ENCODE assay signal across 26 cellular contexts in the genomic region with DNA sequence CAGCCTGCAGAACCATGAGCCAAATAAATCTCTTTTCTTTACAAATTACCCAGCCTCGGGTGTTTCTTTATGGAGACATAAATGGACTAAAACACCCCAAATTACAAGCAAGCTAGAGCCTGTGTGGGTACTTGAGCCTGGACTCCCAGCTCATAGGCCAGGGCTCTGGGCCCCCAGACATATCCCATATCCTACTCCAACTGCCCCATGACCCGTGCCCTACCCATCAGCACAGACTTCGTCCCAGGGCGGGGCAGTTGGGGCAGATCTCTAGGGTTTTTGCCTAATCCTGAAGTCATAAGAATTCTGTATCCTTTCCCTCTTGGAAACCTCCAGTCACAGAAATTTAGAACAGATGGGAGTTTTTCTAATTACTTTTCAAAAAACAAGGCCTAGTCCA.
DNase-seq lines count a peak whose midpoint lies in the region; ATAC-seq, FAIRE-seq and TF ChIP-seq lines count a peak whose summit lies in the region.
"Had no signal": no experiment of that assay in that cellular context is flagged by ENCODE, and none has a peak within 500 bp of the region (broad histone marks: within the 10 kb centered on the region; RNA-seq: fewer than 3 reads in every experiment).

No MANE protein-coding gene starts in this region.

- no peak overlapping the region for H3K4me3 ChIP-seq in small intestine (ENCODE audit: low read depth in 1 of 2, low read length in 2 of 2)
- no peak overlapping the region for H3K4me3 ChIP-seq in esophagus squamous epithelium
- H3K4me3 ChIP-seq: A549; BLaER1 treated with 17β-estradiol and CSF1 and Interleukin-3, amounts not matched to agents 10 nM and 100 nM; GM12878; HAP-1 had no signal

- TF ChIP-seq CTCF in endothelial cell (IDR thresholded peaks at IDR 0.05; ENCODE audit: unreplicated experiment) (no peak), esophagus squamous epithelium (IDR thresholded peaks at IDR 0.05) (no peak)

- no peaks in the 10 kb centered on the region for H3K36me3 Mint-ChIP-seq in endothelial cell (ENCODE audit: low read depth, unreplicated experiment)
- H3K36me3 Mint-ChIP-seq: CD14-positive monocyte; CD8-positive, alpha-beta memory T cell had no signal

- no peaks in the 10 kb centered on the region for H3K9me3 Mint-ChIP-seq in endothelial cell (ENCODE audit: unreplicated experiment)
- H3K9me3 Mint-ChIP-seq: CD4-positive, alpha-beta T cell; CD8-positive, alpha-beta memory T cell; HFFc6 had no signal

- FAIRE-seq in small intestine (lab: Jason Lieb, UNC), result no peak
- FAIRE-seq in GM12892 (lab: Jason Lieb, UNC), result no peak
- FAIRE-seq: A549, D721Med, GM12878, GM18507, H54 had no signal

- H3K4me1 ChIP-seq in small intestine (ENCODE audit: control insufficient read depth in 2 of 2, insufficient read depth in 1 of 2, low read depth in 1 of 2, low read length in 1 of 2), result no peaks in the 10 kb centered on the region
- H3K4me1 ChIP-seq in esophagus squamous epithelium, result no peaks in the 10 kb centered on the region
- H3K4me1 ChIP-seq: A549; BE2C; BLaER1 treated with 17β-estradiol and CSF1 and Interleukin-3, amounts not matched to agents 10 nM and 100 nM; HAP-1 had no signal

- DNase-seq in endothelial cell (ENCODE audit: low spot score), result no peak
- DNase-seq in left colon, result no peak
- DNase-seq in small intestine, result peak; percentile 64
- DNase-seq in esophagus squamous epithelium (lab: John Stamatoyannopoulos, UW), result no peak
- DNase-seq in GM12892 (ENCODE audit: insufficient read length), result no peak
- DNase-seq: 8988T; ACHN; AML-193; BE2C; CD4-positive, alpha-beta T cell; CD8-positive, alpha-beta memory T cell; DMS 273 treated with DMSO at 0.1 percent for 48 hours; DMS79; EL; GDM1; GOT3; HFFc6 had no signal

- peaks cover 11% of the 10 kb centered on the region for H3K27me3 Mint-ChIP-seq in endothelial cell (ENCODE audit: unreplicated experiment)
- H3K27me3 Mint-ChIP-seq: CD8-positive, alpha-beta memory T cell had no signal

- ATAC-seq in left colon (peak; percentile 49), HG03432 (IDR thresholded peaks at IDR 0.05; ENCODE audit: unreplicated experiment) (no peak)
- ATAC-seq: GM12878 had no signal

- H3K27ac ChIP-seq in small intestine (ENCODE audit: low read depth in 1 of 2, low read length in 1 of 2), result no peak overlapping the region
- H3K27ac ChIP-seq in esophagus squamous epithelium, result no peak overlapping the region
- H3K27ac ChIP-seq: A549; BLaER1 treated with 17β-estradiol and CSF1 and Interleukin-3, amounts not matched to agents 10 nM and 100 nM had no signal

- intact Hi-C loops in left colon (cut with DNase I, micrococcal nuclease), result no loop called here
- intact Hi-C loops in esophagus squamous epithelium (cut with DNase I), result no loop called here

- H3K4me1 Mint-ChIP-seq in endothelial cell (ENCODE audit: unreplicated experiment), result peaks cover 8% of the 10 kb centered on the region
- H3K4me1 Mint-ChIP-seq: CD14-positive monocyte; CD8-positive, alpha-beta memory T cell had no signal

- WGBS in small intestine, 3 donors, result 56 to 73% (median 67%) methylated on average over 4 of the region's 4 CpGs
- 73 to 82% methylated on average over 4 of the region's 4 CpGs for whole genome bisulfite sequencing in esophagus squamous epithelium, 2 donors

- H3K27me3 ChIP-seq in small intestine (ENCODE audit: control insufficient read depth in 2 of 2, insufficient read depth in 2 of 2, low read length in 2 of 2), result no peaks in the 10 kb centered on the region
- H3K27me3 ChIP-seq in esophagus squamous epithelium, result no peaks in the 10 kb centered on the region
- H3K27me3 ChIP-seq: BE2C; BLaER1 treated with 17β-estradiol and CSF1 and Interleukin-3, amounts not matched to agents 10 nM and 100 nM had no signal

- H3K27ac Mint-ChIP-seq in endothelial cell (ENCODE audit: unreplicated experiment), result peak overlapping the region; percentile 37
- H3K27ac Mint-ChIP-seq: CD4-positive, alpha-beta T cell; CD8-positive, alpha-beta memory T cell; HFFc6 had no signal

- H3K9me3 ChIP-seq in small intestine (ENCODE audit: control insufficient read depth, low read depth) (no peaks in the 10 kb centered on the region), esophagus squamous epithelium (no peaks in the 10 kb centered on the region)
- H3K9me3 ChIP-seq: A549, BE2C, HAP-1 had no signal

- TF ChIP-seq POLR2A in esophagus squamous epithelium (IDR thresholded peaks at IDR 0.05) (no peak), GM12892 (IDR thresholded peaks at IDR 0.05; ENCODE audit: low read depth, low read length) (no peak)

- no peak overlapping the region for H3K4me3 Mint-ChIP-seq in endothelial cell (ENCODE audit: unreplicated experiment)
- H3K4me3 Mint-ChIP-seq: CD14-positive monocyte; CD4-positive, alpha-beta T cell; CD8-positive, alpha-beta memory T cell; HFFc6 had no signal

- no peaks in the 10 kb centered on the region for H3K36me3 ChIP-seq in small intestine (ENCODE audit: control insufficient read depth in 2 of 2, insufficient read depth in 2 of 2, low read length in 2 of 2)
- H3K36me3 ChIP-seq in esophagus squamous epithelium, result no peaks in the 10 kb centered on the region
- H3K36me3 ChIP-seq: BE2C; BLaER1 treated with 17β-estradiol and CSF1 and Interleukin-3, amounts not matched to agents 10 nM and 100 nM; HAP-1 had no signal
